Comparison of ENCODE assay signal across 20 cellular contexts in the genomic region with DNA sequence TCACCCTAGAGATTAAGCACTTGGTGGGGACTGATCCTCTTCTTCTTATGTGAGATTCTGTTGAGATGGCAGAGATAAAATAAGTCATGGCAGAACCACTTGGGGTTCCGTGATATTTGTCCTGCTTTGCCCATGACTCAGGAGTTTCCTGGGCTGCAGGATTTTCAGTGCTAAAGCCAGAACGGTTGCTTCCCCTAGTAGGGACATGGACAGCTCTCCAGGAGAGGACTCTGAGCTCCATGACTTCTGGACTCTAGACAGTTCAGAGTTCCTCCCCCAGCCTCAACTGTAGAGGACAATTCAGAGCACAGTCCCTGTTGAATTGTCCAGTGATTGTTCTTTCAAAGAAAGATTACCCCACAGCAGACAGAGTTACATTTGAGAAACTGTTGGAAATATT.
"Had no signal": no experiment of that assay in that cellular context is flagged by ENCODE, and none has a peak within 500 bp of the region (broad histone marks: within the 10 kb centered on the region; RNA-seq: fewer than 3 reads in every experiment).

No MANE protein-coding gene starts in this region.

- H3K4me1 ChIP-seq: esophagus muscularis mucosa, foreskin keratinocyte, suprapubic skin had no signal

- H3K27me3 ChIP-seq: foreskin keratinocyte, right atrium auricular region, thyroid gland had no signal

- DNase-seq: effector memory CD4-positive, alpha-beta T cell; foreskin keratinocyte; head of caudate nucleus; hippocampal formation; left colon; naive thymus-derived CD8-positive, alpha-beta T cell; posterior cingulate gyrus; stimulated activated CD4-positive, alpha-beta T cell treated with anti-CD3 and anti-CD28 coated beads, Interleukin-2, amount 100 ng/mL, for 48 hours; stimulated activated CD8-positive, alpha-beta memory T cell treated with anti-CD3 and anti-CD28 coated beads, Interleukin-4, amount 100 ng/mL, for 48 hours; stimulated activated naive CD8-positive, alpha-beta T cell treated with anti-CD3 and anti-CD28 coated beads, Interleukin-15, Interleukin-2, amounts not matched to agents 100 U/mL and 50 U/mL, for 24 hours; thyroid gland had no signal

- H3K27ac ChIP-seq: epithelial cell of prostate, esophagus muscularis mucosa, foreskin keratinocyte, right atrium auricular region, suprapubic skin, thyroid gland had no signal

- H3K36me3 Mint-ChIP-seq: naive thymus-derived CD8-positive, alpha-beta T cell; stimulated activated effector memory CD8-positive, alpha-beta T cell treated with anti-CD3 and anti-CD28 coated beads, Interleukin-12 subunit alpha, Interleukin-12 subunit beta, amount 100 ng/mL, for 72 hours; type B pancreatic cell had no signal

- H3K27ac Mint-ChIP-seq: naive thymus-derived CD8-positive, alpha-beta T cell; stimulated activated effector memory CD8-positive, alpha-beta T cell treated with anti-CD3 and anti-CD28 coated beads, Interleukin-12 subunit alpha, Interleukin-12 subunit beta, amount 100 ng/mL, for 72 hours; type B pancreatic cell had no signal

- H3K4me2 ChIP-seq: smooth muscle cell had no signal

- H3K9me3 ChIP-seq: esophagus muscularis mucosa, mucosa of descending colon, right atrium auricular region, suprapubic skin, thyroid gland had no signal

- H3K36me3 ChIP-seq: esophagus muscularis mucosa, right atrium auricular region, suprapubic skin, thyroid gland had no signal

- H3K4me3 ChIP-seq: esophagus muscularis mucosa, mucosa of descending colon, right atrium auricular region, smooth muscle cell, suprapubic skin, thyroid gland had no signal

- ATAC-seq: foreskin keratinocyte; left colon; mucosa of descending colon; naive thymus-derived CD8-positive, alpha-beta T cell; stimulated activated effector memory CD8-positive, alpha-beta T cell treated with anti-CD3 and anti-CD28 coated beads, Interleukin-12 subunit alpha, Interleukin-12 subunit beta, amount 100 ng/mL, for 72 hours; stimulated activated naive CD8-positive, alpha-beta T cell treated with anti-CD3 and anti-CD28 coated beads, Interleukin-15, Interleukin-2, amounts not matched to agents 100 U/mL and 50 U/mL, for 24 hours had no signal

- H3K4me3 Mint-ChIP-seq: naive thymus-derived CD8-positive, alpha-beta T cell; neural crest cell; stimulated activated effector memory CD8-positive, alpha-beta T cell treated with anti-CD3 and anti-CD28 coated beads, Interleukin-12 subunit alpha, Interleukin-12 subunit beta, amount 100 ng/mL, for 72 hours; type B pancreatic cell had no signal

- H3K4me1 Mint-ChIP-seq: naive thymus-derived CD8-positive, alpha-beta T cell; neural crest cell; stimulated activated effector memory CD8-positive, alpha-beta T cell treated with anti-CD3 and anti-CD28 coated beads, Interleukin-12 subunit alpha, Interleukin-12 subunit beta, amount 100 ng/mL, for 72 hours had no signal

- H3K9me3 Mint-ChIP-seq: neural crest cell, type B pancreatic cell had no signal
